14 cellular contexts compared by ENCODE assay signal in genomic region chr6:122198922-122199321, GRCh38.
"Had no signal": no experiment of that assay in that cellular context is flagged by ENCODE, and none has a peak within 500 bp of the region (broad histone marks: within the 10 kb centered on the region; RNA-seq: fewer than 3 reads in every experiment).

No MANE protein-coding gene starts in this region.

- H3K4me1 Mint-ChIP-seq: naive thymus-derived CD8-positive, alpha-beta T cell had no signal

- ATAC-seq: effector memory CD8-positive, alpha-beta T cell; foreskin keratinocyte; heart left ventricle; mucosa of descending colon; naive thymus-derived CD8-positive, alpha-beta T cell had no signal

- H3K27ac ChIP-seq: foreskin keratinocyte, heart left ventricle, right atrium auricular region had no signal

- H3K36me3 Mint-ChIP-seq: naive thymus-derived CD8-positive, alpha-beta T cell had no signal

- H3K27me3 Mint-ChIP-seq: dendritic cell treated with granulocyte-macrophage colony-stimulating factor and Interleukin-4, amounts not matched to agents 40 ng/mL and 50 ng/mL, for 4 days; effector memory CD8-positive, alpha-beta T cell had no signal

- H3K36me3 ChIP-seq: heart left ventricle, right atrium auricular region had no signal

- H3K4me1 ChIP-seq: foreskin keratinocyte, heart left ventricle, right atrium auricular region had no signal

- H3K4me3 Mint-ChIP-seq: dendritic cell treated with granulocyte-macrophage colony-stimulating factor and Interleukin-4, amounts not matched to agents 40 ng/mL and 50 ng/mL, for 4 days; effector memory CD8-positive, alpha-beta T cell; naive thymus-derived CD8-positive, alpha-beta T cell had no signal

- H3K4me3 ChIP-seq: heart left ventricle, mucosa of descending colon, right atrium auricular region, smooth muscle cell had no signal

- DNase-seq: effector memory CD8-positive, alpha-beta T cell; foreskin keratinocyte; heart left ventricle; hippocampal formation; kidney glomerular epithelial cell; mucosa of descending colon; naive thymus-derived CD8-positive, alpha-beta T cell; posterior cingulate gyrus; stimulated activated CD4-positive, alpha-beta T cell treated with anti-CD3 and anti-CD28 coated beads, Interleukin-2, amount 100 ng/mL, for 48 hours; stimulated activated naive CD4-positive, alpha-beta T cell treated with Interleukin-2 at 50 U/mL for 16 hours; trophoblast cell had no signal

- H3K9me3 ChIP-seq: heart left ventricle, mucosa of descending colon, right atrium auricular region had no signal

- H3K27ac Mint-ChIP-seq: dendritic cell treated with granulocyte-macrophage colony-stimulating factor and Interleukin-4, amounts not matched to agents 40 ng/mL and 50 ng/mL, for 4 days; effector memory CD8-positive, alpha-beta T cell; naive thymus-derived CD8-positive, alpha-beta T cell had no signal
